Comparison of ENCODE assay signal across 8 cellular contexts in genomic region chr11:6606471-6607189, GRCh38.
DNase-seq lines count a peak whose midpoint lies in the region; ATAC-seq lines count a peak whose summit lies in the region.

No MANE protein-coding gene starts in this region.

- H3K36me3 Mint-ChIP-seq in central memory CD8-positive, alpha-beta T cell (ENCODE audit: insufficient read depth), result peaks cover 23% of the 10 kb centered on the region

- peaks cover 30% of the 10 kb centered on the region for H3K4me1 ChIP-seq in HUES48 (ENCODE audit: control insufficient read depth, insufficient read depth, low read length)

- no peak overlapping the region for H3K4me3 Mint-ChIP-seq in central memory CD8-positive, alpha-beta T cell

- no peaks in the 10 kb centered on the region for H3K27me3 Mint-ChIP-seq in central memory CD8-positive, alpha-beta T cell

- H3K9me3 Mint-ChIP-seq in central memory CD8-positive, alpha-beta T cell, result no peaks in the 10 kb centered on the region

- peak overlapping the region; percentile 51 for H3K9ac ChIP-seq in HUES48 (ENCODE audit: low read depth, low read length)

- H3K27ac Mint-ChIP-seq in central memory CD8-positive, alpha-beta T cell (ENCODE audit: low read depth), result peak overlapping the region; percentile 82

- H3K4me3 ChIP-seq in HUES48 (ENCODE audit: low read depth, low read length) (0 out of 2 replicates have a peak overlapping the region, but pooled peaks have one; percentile 15), skin epidermis (peak overlapping the region in 2 of 7 experiments; percentile 6 to 9)

- ATAC-seq in GM21526 (IDR thresholded peaks at IDR 0.05; ENCODE audit: low FRiP score, unreplicated experiment) (peak; percentile 32), HG02970 (IDR thresholded peaks at IDR 0.05; ENCODE audit: low FRiP score, unreplicated experiment) (no peak)
- no peak for ATAC-seq in central memory CD8-positive, alpha-beta T cell (replicated peaks; ENCODE audit: extremely low read depth, poor library complexity, severe bottlenecking)

- no peaks in the 10 kb centered on the region for H3K9me3 ChIP-seq in HUES48 (ENCODE audit: control insufficient read depth, insufficient read depth, low read length)

- H3K27ac ChIP-seq in HUES48 (ENCODE audit: low read depth, low read length), result peak overlapping the region; percentile 94
- H3K27ac ChIP-seq in skin epidermis, result peak overlapping the region in 20 of 21 experiments; percentile 46 to 98 (median 76)

- peak; percentile 96 for DNase-seq in GM03348 (ENCODE audit: low spot score)
- DNase-seq in SKM-1 (lab: John Stamatoyannopoulos, UW; ENCODE audit: unreplicated experiment), result peak; percentile 4
- no peak for DNase-seq in central memory CD8-positive, alpha-beta T cell (ENCODE audit: low spot score in 2 of 2)
- DNase-seq in inferior parietal cortex (ENCODE audit: extremely low spot score), result peak; percentile 69

- no peaks in the 10 kb centered on the region for H3K27me3 ChIP-seq in HUES48 (ENCODE audit: control insufficient read depth, insufficient read depth, low read length)

- peaks cover 25% of the 10 kb centered on the region for H3K4me1 Mint-ChIP-seq in central memory CD8-positive, alpha-beta T cell

- peaks cover 43% of the 10 kb centered on the region for H3K36me3 ChIP-seq in HUES48 (ENCODE audit: control insufficient read depth, insufficient read depth, low read length)

Comparison
In these comparisons a context has a peak if more than half of its experiments do, and no peak if none do; other contexts are left out.
1. DNase-seq: peak in GM03348 (single experiment), SKM-1 (single experiment) and inferior parietal cortex (single experiment); none in central memory CD8-positive, alpha-beta T cell (0 of 2).